9 cellular contexts compared by ENCODE assay signal in the genomic region with DNA sequence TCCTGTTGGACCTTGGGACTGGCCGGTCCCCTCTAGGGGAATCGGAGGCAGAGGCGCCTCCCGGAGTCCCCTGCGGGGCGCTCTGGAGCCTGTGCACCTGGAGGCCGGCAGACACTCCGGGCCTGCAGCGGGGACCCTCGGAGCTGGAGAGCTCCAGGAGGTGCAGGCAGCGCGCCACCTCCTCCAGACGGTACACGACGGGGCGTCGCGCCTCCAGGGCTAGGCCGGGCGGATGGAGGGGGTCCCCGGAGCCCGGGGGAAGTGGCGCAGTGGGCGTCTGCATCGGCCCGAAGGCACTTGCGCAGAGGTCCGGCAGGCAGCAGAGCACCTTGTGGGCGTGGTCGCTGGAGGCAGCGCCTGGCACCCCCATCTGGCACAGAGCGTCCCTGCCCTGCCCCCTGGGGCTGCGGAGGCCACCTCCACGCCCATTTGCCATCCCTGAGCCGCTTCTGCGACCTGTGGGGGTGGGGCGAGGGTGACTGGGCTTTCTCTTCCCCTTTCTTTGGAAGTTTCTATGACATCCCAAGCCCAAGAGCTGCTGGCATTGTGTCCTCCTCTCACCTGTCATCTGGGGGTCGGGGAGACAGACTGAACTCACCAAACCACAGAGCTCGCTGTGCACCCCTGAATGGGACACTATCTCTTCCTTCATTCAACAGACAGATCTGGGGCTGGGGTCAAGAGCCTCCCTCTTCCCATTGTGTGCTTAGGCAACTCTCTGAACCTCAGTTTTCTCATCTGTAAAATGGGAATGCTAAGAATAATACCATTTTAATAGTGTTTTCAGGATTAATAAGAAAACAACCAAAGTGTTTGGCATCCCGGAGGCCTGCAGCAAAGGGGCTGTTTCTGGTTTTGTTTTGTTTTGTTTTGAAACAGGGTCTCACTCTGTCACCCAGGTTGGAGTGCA. TPM values are rescaled to one million over a fixed set of nuclear protein-coding genes. Genes with fewer than 3 reads are reported as not detected.
DNase-seq lines count a peak whose midpoint lies in the region; ATAC-seq lines count a peak whose summit lies in the region.
"Had no signal": no experiment of that assay in that cellular context is flagged by ENCODE, and none has a peak within 500 bp of the region (broad histone marks: within the 10 kb centered on the region; RNA-seq: fewer than 3 reads in every experiment).

No MANE protein-coding gene starts in this region.

- peaks cover 3% of the 10 kb centered on the region for H3K4me1 Mint-ChIP-seq in activated CD8-positive, alpha-beta T cell treated with anti-CD3 and anti-CD28 coated beads, Interleukin-2, amount 10 ng/mL, durations not matched to agents 7 days and 5 days (ENCODE audit: low read depth)

- DNase-seq in COLO668 (lab: John Stamatoyannopoulos, UW; ENCODE audit: unreplicated experiment) (peak; percentile 81), left cardiac atrium (peak; percentile 51), sciatic nerve (ENCODE audit: low spot score) (no peak), amniotic stem cell (lab: John Stamatoyannopoulos, UW) (no peak), NCI-H2029 (lab: John Stamatoyannopoulos, UW) (no peak), NK-92 (lab: John Stamatoyannopoulos, UW; ENCODE audit: unreplicated experiment) (no peak)
- no peak for DNase-seq in activated CD8-positive, alpha-beta T cell treated with anti-CD3 and anti-CD28 coated beads, Interleukin-2, amount 10 ng/mL, durations not matched to agents 7 days and 5 days

- no peak overlapping the region for H3K4me3 Mint-ChIP-seq in activated CD8-positive, alpha-beta T cell treated with anti-CD3 and anti-CD28 coated beads, Interleukin-2, amount 10 ng/mL, durations not matched to agents 7 days and 5 days
- H3K4me3 Mint-ChIP-seq: brain had no signal

- H3K27ac Mint-ChIP-seq in activated CD8-positive, alpha-beta T cell treated with anti-CD3 and anti-CD28 coated beads, Interleukin-2, amount 10 ng/mL, durations not matched to agents 7 days and 5 days: no peak overlapping the region
- H3K27ac Mint-ChIP-seq: brain had no signal

- no peaks in the 10 kb centered on the region for H3K36me3 Mint-ChIP-seq in activated CD8-positive, alpha-beta T cell treated with anti-CD3 and anti-CD28 coated beads, Interleukin-2, amount 10 ng/mL, durations not matched to agents 7 days and 5 days (ENCODE audit: low read depth)
- H3K36me3 Mint-ChIP-seq: brain had no signal

- ATAC-seq in HG03175 (IDR thresholded peaks at IDR 0.05; ENCODE audit: unreplicated experiment) (peak; percentile 54), left cardiac atrium (peak; percentile 44 to 48), sciatic nerve (peak; percentile 27)
- peak; percentile 67 for ATAC-seq in activated CD8-positive, alpha-beta T cell treated with anti-CD3 and anti-CD28 coated beads, Interleukin-2, amount 10 ng/mL, durations not matched to agents 7 days and 5 days

- intact Hi-C loops in left cardiac atrium (cut with DNase I) (no loop called here), sciatic nerve (cut with DNase I) (no loop called here)

- POLR2A ChIA-PET in activated CD8-positive, alpha-beta T cell treated with anti-CD3 and anti-CD28 coated beads, Interleukin-2, amount 10 ng/mL, durations not matched to agents 7 days and 5 days (lab: Charles Lee): no interaction called here

- H3K9me3 Mint-ChIP-seq in activated CD8-positive, alpha-beta T cell treated with anti-CD3 and anti-CD28 coated beads, Interleukin-2, amount 10 ng/mL, durations not matched to agents 7 days and 5 days (ENCODE audit: insufficient read depth): no peaks in the 10 kb centered on the region

- CTCF ChIA-PET in activated CD8-positive, alpha-beta T cell treated with anti-CD3 and anti-CD28 coated beads, Interleukin-2, amount 10 ng/mL, durations not matched to agents 7 days and 5 days (lab: Charles Lee): interaction anchor here (1.2 to 1.3 kb wide), 2 partner anchors 104 to 151 kb away, joined by 3 to 4 read pairs; no protein-coding TSS in a partner anchor

- H3K27me3 Mint-ChIP-seq in activated CD8-positive, alpha-beta T cell treated with anti-CD3 and anti-CD28 coated beads, Interleukin-2, amount 10 ng/mL, durations not matched to agents 7 days and 5 days (ENCODE audit: low read depth): peaks cover 8% of the 10 kb centered on the region

RNA-seq across cellular contexts. Expression of a gene that starts 37.5 kb away (rescaled TPM):
- 10 to 100 TPM; 66.3 to 69.2 TPM for total RNA-seq in activated CD8-positive, alpha-beta T cell treated with anti-CD3 and anti-CD28 coated beads, Interleukin-2, amount 10 ng/mL, durations not matched to agents 7 days and 5 days
- 100 to 1,000 TPM in 1 of 2 donors, 10 to 100 TPM in 1; 95.0 to 109 TPM for total RNA-seq in left cardiac atrium
- total RNA-seq in sciatic nerve: 194 TPM

Comparison
In these comparisons a context has a peak if more than half of its experiments do, and no peak if none do; other contexts are left out.
1. DNase-seq: peak in COLO668 (single experiment) and left cardiac atrium (single experiment); none in activated CD8-positive, alpha-beta T cell treated with anti-CD3 and anti-CD28 coated beads, Interleukin-2, amount 10 ng/mL, durations not matched to agents 7 days and 5 days (single experiment), sciatic nerve (single experiment), amniotic stem cell (single experiment), NCI-H2029 (single experiment) and NK-92 (single experiment).
2. Peak in every context shown above with its lines, with median percentiles within 50 percentile points of each other: ATAC-seq.